ENCODE assay signal across 9 cellular contexts in genomic region chr12:26791328-26791791, GRCh38. TPM values are rescaled to one million over a fixed set of nuclear protein-coding genes. Genes with fewer than 3 reads are reported as not detected.
A peak's percentile ranks its signal among the peaks of the same experiment; 100 is the strongest.
DNase-seq lines count a peak whose midpoint lies in the region; ATAC-seq and TF ChIP-seq lines count a peak whose summit lies in the region.
"Had no signal": no experiment of that assay in that cellular context is flagged by ENCODE, and none has a peak within 500 bp of the region (broad histone marks: within the 10 kb centered on the region; RNA-seq: fewer than 3 reads in every experiment).

No MANE protein-coding gene starts in this region.

- DNase-seq in H4 (ENCODE audit: low spot score) (peak; percentile 60), kidney tubule cell (ENCODE audit: low spot score) (peak; percentile 50), HEK293T (ENCODE audit: extremely low spot score) (no peak), DMS79 treated with DMSO at 0.1 percent for 48 hours (lab: John Stamatoyannopoulos, UW) (no peak)
- no peak for DNase-seq in activated T-cell treated with anti-CD3 and anti-CD28 coated beads, Interleukin-2, amount 50 U/mL, for 4 hours
- no peak for DNase-seq in stimulated activated CD4-positive, alpha-beta T cell treated with anti-CD3 and anti-CD28 coated beads, Interleukin-4, amount 100 ng/mL, for 1 hour
- DNase-seq: erythroblast had no signal

- H3K36me3 ChIP-seq in DOHH2 (ENCODE audit: control insufficient read depth, low read length) (peaks cover 13% of the 10 kb centered on the region), OCI-LY1 (ENCODE audit: insufficient read depth, low read length) (peaks cover 25% of the 10 kb centered on the region)

- H3K4me3 Mint-ChIP-seq in activated T-cell treated with anti-CD3 and anti-CD28 coated beads, Interleukin-2, amount 50 U/mL, for 4 hours, result no peak overlapping the region

- H3K9me2 ChIP-seq in DOHH2 (replicated peaks; ENCODE audit: control insufficient read depth, low read length) (no peaks in the 10 kb centered on the region), OCI-LY1 (ENCODE audit: low read depth, low read length) (no peaks in the 10 kb centered on the region)

- no peaks in the 10 kb centered on the region for H4K20me1 ChIP-seq in DOHH2 (ENCODE audit: control insufficient read depth, insufficient read depth, low read depth, low read length)
- no peaks in the 10 kb centered on the region for H4K20me1 ChIP-seq in OCI-LY1 (ENCODE audit: insufficient read depth, low read length)

- no peak overlapping the region for H2AFZ ChIP-seq in OCI-LY1 (ENCODE audit: low read length)

- H3K27me3 ChIP-seq in DOHH2 (ENCODE audit: control insufficient read depth, low read length), result no peaks in the 10 kb centered on the region
- H3K27me3 ChIP-seq in OCI-LY1 (ENCODE audit: insufficient read depth, low read length), result no peaks in the 10 kb centered on the region

- no peak overlapping the region for H3K27ac ChIP-seq in DOHH2 (ENCODE audit: low read depth, low read length)
- H3K27ac ChIP-seq in OCI-LY1 (ENCODE audit: low read depth, low read length, poor library complexity, severe bottlenecking), result no peak overlapping the region

- H3K4me2 ChIP-seq in DOHH2 (ENCODE audit: low read length), result peak overlapping the region; percentile 0; the same call in 1 of the 2 replicates
- H3K4me2 ChIP-seq in OCI-LY1 (ENCODE audit: low read length), result peak overlapping the region; percentile 1; the same call in 1 of the 2 replicates

- H3K79me2 ChIP-seq in DOHH2 (ENCODE audit: control insufficient read depth, low read length) (peaks cover 11% of the 10 kb centered on the region), OCI-LY1 (ENCODE audit: insufficient read depth, low read length) (peaks cover 13% of the 10 kb centered on the region; the same call in 1 of the 2 replicates)

- H3K4me1 Mint-ChIP-seq in activated T-cell treated with anti-CD3 and anti-CD28 coated beads, Interleukin-2, amount 50 U/mL, for 4 hours (ENCODE audit: low read depth), result peaks cover 26% of the 10 kb centered on the region

- no peak overlapping the region for H3K4me3 ChIP-seq in DOHH2 (ENCODE audit: low read length)
- H3K4me3 ChIP-seq in OCI-LY1 (ENCODE audit: low read depth, low read length, poor library complexity, severe bottlenecking), result no peak overlapping the region

- TF ChIP-seq CTCF in DOHH2 (IDR thresholded peaks at IDR 0.05; ENCODE audit: low read depth, low read length, poor library complexity, severe bottlenecking) (no peak), OCI-LY1 (IDR thresholded peaks at IDR 0.05; ENCODE audit: low read length) (no peak)

- H3K36me3 Mint-ChIP-seq in activated T-cell treated with anti-CD3 and anti-CD28 coated beads, Interleukin-2, amount 50 U/mL, for 4 hours (ENCODE audit: insufficient read depth), result peaks cover 25% of the 10 kb centered on the region

- ATAC-seq in activated T-cell treated with anti-CD3 and anti-CD28 coated beads, Interleukin-2, amount 50 U/mL, for 4 hours, result no peak

- H3F3A ChIP-seq in DOHH2 (ENCODE audit: control insufficient read depth, insufficient read depth) (peaks cover 3% of the 10 kb centered on the region; the same call in 1 of the 2 replicates), OCI-LY1 (ENCODE audit: insufficient read depth, low read length) (no peaks in the 10 kb centered on the region)

- peaks cover 20% of the 10 kb centered on the region for H3K4me1 ChIP-seq in DOHH2 (ENCODE audit: control insufficient read depth, low read length)
- peaks cover 19% of the 10 kb centered on the region for H3K4me1 ChIP-seq in OCI-LY1 (ENCODE audit: insufficient read depth, low read length, severe bottlenecking)

- POLR2A ChIA-PET in HEK293T (lab: Yijun Ruan, JAX), result no interaction called here

- no peaks in the 10 kb centered on the region for H3K9me3 Mint-ChIP-seq in activated T-cell treated with anti-CD3 and anti-CD28 coated beads, Interleukin-2, amount 50 U/mL, for 4 hours

- CTCF ChIA-PET in HEK293T (lab: Yijun Ruan, JAX), result no interaction called here

- H3K27me3 Mint-ChIP-seq in activated T-cell treated with anti-CD3 and anti-CD28 coated beads, Interleukin-2, amount 50 U/mL, for 4 hours (ENCODE audit: low read depth), result no peaks in the 10 kb centered on the region

- H3K9ac ChIP-seq in OCI-LY1 (ENCODE audit: low read length), result no peak overlapping the region

- H3K9me3 ChIP-seq in DOHH2 (ENCODE audit: control insufficient read depth, insufficient read depth, low read length) (no peaks in the 10 kb centered on the region), OCI-LY1 (ENCODE audit: low read length) (no peaks in the 10 kb centered on the region)

TF ChIP-seq in HEK293T, 16 proteins besides CTCF, POLR2A, EP300 and RAD21:
- TF ChIP-seq, protein P1, sequence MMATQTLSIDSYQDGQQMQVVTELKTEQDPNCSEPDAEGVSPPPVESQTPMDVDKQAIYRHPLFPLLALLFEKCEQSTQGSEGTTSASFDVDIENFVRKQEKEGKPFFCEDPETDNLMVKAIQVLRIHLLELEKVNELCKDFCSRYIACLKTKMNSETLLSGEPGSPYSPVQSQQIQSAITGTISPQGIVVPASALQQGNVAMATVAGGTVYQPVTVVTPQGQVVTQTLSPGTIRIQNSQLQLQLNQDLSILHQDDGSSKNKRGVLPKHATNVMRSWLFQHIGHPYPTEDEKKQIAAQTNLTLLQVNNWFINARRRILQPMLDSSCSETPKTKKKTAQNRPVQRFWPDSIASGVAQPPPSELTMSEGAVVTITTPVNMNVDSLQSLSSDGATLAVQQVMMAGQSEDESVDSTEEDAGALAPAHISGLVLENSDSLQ (IDR thresholded peaks at IDR 0.05), result no peak
- TF ChIP-seq SP1 (IDR thresholded peaks at IDR 0.05) (no peak), ZNF384 (IDR thresholded peaks at IDR 0.05) (no peak), LEF1 (IDR thresholded peaks at IDR 0.05; ENCODE audit: borderline replicate concordance) (no peak)

RNA-seq across cellular contexts. Expression of gene ITPR2, which starts 41.6 kb away (rescaled TPM):
- total RNA-seq in H4 (2014; rRNA removed; shearing (Covaris generic)), result 6.0 and 9.3 TPM in 2 replicates
- total RNA-seq in activated T-cell treated with anti-CD3 and anti-CD28 coated beads, Interleukin-2, amount 50 U/mL, for 4 hours, result 10 to 100 TPM; 18.2 to 26.7 (median 21.0) TPM

Comparison
In these comparisons a context has a peak if more than half of its experiments do, and no peak if none do; other contexts are left out.
1. DNase-seq: peak in H4 (single experiment) and kidney tubule cell (single experiment); none in activated T-cell treated with anti-CD3 and anti-CD28 coated beads, Interleukin-2, amount 50 U/mL, for 4 hours (single experiment), stimulated activated CD4-positive, alpha-beta T cell treated with anti-CD3 and anti-CD28 coated beads, Interleukin-4, amount 100 ng/mL, for 1 hour (single experiment), HEK293T (single experiment) and DMS79 treated with DMSO at 0.1 percent for 48 hours (single experiment).